Comparison of ENCODE assay signal across 8 cellular contexts in the genomic region with DNA sequence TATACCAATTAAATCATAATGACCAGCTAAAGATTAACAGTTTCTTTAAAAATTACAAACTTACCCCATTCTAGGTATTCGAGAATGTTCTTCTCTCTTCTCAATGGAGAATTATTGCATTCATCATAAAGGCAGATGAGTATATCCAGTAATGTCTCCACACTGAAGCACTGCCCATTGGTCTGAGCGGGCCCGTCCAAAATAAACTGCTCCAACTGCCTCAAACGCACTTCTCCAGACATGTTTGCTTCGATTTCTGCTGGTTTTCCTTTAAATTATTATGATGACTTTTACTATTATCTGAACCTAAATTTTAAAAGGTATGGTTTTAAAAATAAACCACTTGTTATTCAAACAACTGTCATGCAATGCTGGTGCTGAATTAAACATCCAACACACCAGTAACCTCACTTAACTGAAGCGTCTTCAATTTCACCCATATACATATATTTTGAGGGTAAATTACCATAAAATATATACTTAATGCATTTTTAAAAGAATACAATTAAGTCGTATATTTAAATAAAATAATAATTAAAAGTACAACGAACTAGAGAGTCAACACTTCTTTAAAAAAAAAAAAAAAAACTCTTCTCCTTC. TPM values are rescaled to one million over a fixed set of nuclear protein-coding genes. Genes with fewer than 3 reads are reported as not detected.
A peak's percentile ranks its signal among the peaks of the same experiment; 100 is the strongest.
DNase-seq lines count a peak whose midpoint lies in the region; ATAC-seq and TF ChIP-seq lines count a peak whose summit lies in the region.

No MANE protein-coding gene starts in this region.

- H3K27me3 ChIP-seq in Panc1 (ENCODE audit: control insufficient read depth, insufficient read depth, low read length) (no peaks in the 10 kb centered on the region), endocrine pancreas (ENCODE audit: control insufficient read depth, insufficient read depth, low read length) (no peaks in the 10 kb centered on the region)

- H3K27ac Mint-ChIP-seq in natural killer cell treated with Interleukin-12 subunit alpha and Interleukin-12 subunit beta and Interleukin-15 and Interleukin-18, amount 100 ng/mL, for 72 hours, result no peak overlapping the region

- H3K4me1 ChIP-seq in Panc1 (ENCODE audit: control insufficient read depth, insufficient read depth, low read length), result peaks cover 12% of the 10 kb centered on the region
- peaks cover 35% of the 10 kb centered on the region for H3K4me1 ChIP-seq in endocrine pancreas (ENCODE audit: control insufficient read depth, insufficient read depth, low read length)

- DNase-seq in NCI-H1694 treated with DMSO at 0.1 percent for 48 hours (lab: John Stamatoyannopoulos, UW), result peak; percentile 50
- no peak for DNase-seq in NCI-H1694 (lab: John Stamatoyannopoulos, UW)
- DNase-seq in Panc1 (ENCODE audit: low read depth, low spot score), result no peak
- no peak for DNase-seq in natural killer cell treated with Interleukin-12 subunit alpha and Interleukin-12 subunit beta and Interleukin-15 and Interleukin-18, amount 100 ng/mL, for 72 hours (ENCODE audit: low spot score)
- no peak for DNase-seq in ecto neural progenitor cell (ENCODE audit: low spot score)
- no peak for DNase-seq in SKM-1 (lab: John Stamatoyannopoulos, UW; ENCODE audit: unreplicated experiment)

- H3K27me3 Mint-ChIP-seq in natural killer cell treated with Interleukin-12 subunit alpha and Interleukin-12 subunit beta and Interleukin-15 and Interleukin-18, amount 100 ng/mL, for 72 hours, result peaks cover 21 to 45% of the 10 kb centered on the region in 2 donors

- CTCF ChIA-PET in Panc1 (lab: Charles Lee), result no interaction called here

- peaks cover 0 to 2% of the 10 kb centered on the region in 2 donors for H3K4me1 Mint-ChIP-seq in natural killer cell treated with Interleukin-12 subunit alpha and Interleukin-12 subunit beta and Interleukin-15 and Interleukin-18, amount 100 ng/mL, for 72 hours (ENCODE audit: low read depth in 2 of 2)

- in situ Hi-C loops in Panc1 (cut with HindIII; ENCODE audit: low pct_unique_long_range_greater_than_20kb, low sequenced_read_pairs), result no loop called here

- intact Hi-C loops in Panc1 (cut with micrococcal nuclease; ENCODE audit: unreplicated experiment), result loop anchor here (5.0 kb wide), 2 partner anchors 80 to 120 kb away; no protein-coding TSS in a partner anchor

- ATAC-seq in Panc1 (no peak), HG03571 (IDR thresholded peaks at IDR 0.05; ENCODE audit: unreplicated experiment) (no peak)
- no peak for ATAC-seq in natural killer cell treated with Interleukin-12 subunit alpha and Interleukin-12 subunit beta and Interleukin-15 and Interleukin-18, amount 100 ng/mL, for 72 hours

- POLR2A ChIA-PET in Panc1 (lab: Charles Lee), result interaction anchor here (0.6 kb wide), 1 partner anchor 1263 kb away, joined by 11 read pairs; no protein-coding TSS in a partner anchor

- H3K4me3 ChIP-seq in Panc1 (ENCODE audit: low read depth in 2 of 2, low read length in 2 of 2), result peak overlapping the region; percentile 92 to 97
- peak overlapping the region; percentile 97 for H3K4me3 ChIP-seq in endocrine pancreas (ENCODE audit: control insufficient read depth, insufficient read depth, low read length)

- peak overlapping the region; percentile 74 for H3K4me3 Mint-ChIP-seq in natural killer cell treated with Interleukin-12 subunit alpha and Interleukin-12 subunit beta and Interleukin-15 and Interleukin-18, amount 100 ng/mL, for 72 hours

- no peak for TF ChIP-seq CTCF in Panc1 (IDR thresholded peaks at IDR 0.05)

- H3K9ac ChIP-seq in endocrine pancreas (ENCODE audit: control insufficient read depth, insufficient read depth, low read length), result peak overlapping the region; percentile 60

- H3K9me3 Mint-ChIP-seq in natural killer cell treated with Interleukin-12 subunit alpha and Interleukin-12 subunit beta and Interleukin-15 and Interleukin-18, amount 100 ng/mL, for 72 hours, result no peaks in the 10 kb centered on the region

- TSS peak; percentile 75 for BruUV-seq in Panc1 (replicated peaks; lab: Mats Ljungman, UMichigan)

- H3K36me3 Mint-ChIP-seq in natural killer cell treated with Interleukin-12 subunit alpha and Interleukin-12 subunit beta and Interleukin-15 and Interleukin-18, amount 100 ng/mL, for 72 hours, result no peaks in the 10 kb centered on the region

- H3K9me3 ChIP-seq in Panc1 (ENCODE audit: control insufficient read depth, insufficient read depth, low read depth, low read length) (no peaks in the 10 kb centered on the region), endocrine pancreas (ENCODE audit: control insufficient read depth, low read length) (no peaks in the 10 kb centered on the region)

- peak overlapping the region; percentile 90 for H3K27ac ChIP-seq in Panc1 (ENCODE audit: low read length)

- H3K36me3 ChIP-seq in Panc1 (ENCODE audit: control insufficient read depth, insufficient read depth, low read length), result no peaks in the 10 kb centered on the region
- H3K36me3 ChIP-seq in endocrine pancreas (ENCODE audit: control insufficient read depth, insufficient read depth, low read length), result no peaks in the 10 kb centered on the region

RNA-seq across cellular contexts. Expression of a gene that starts 1.3 kb away (rescaled TPM):
- 32.8 TPM for total RNA-seq in Panc1 (2021; ENCODE audit: unreplicated experiment)
- polyA plus RNA-seq in Panc1 (2012; ENCODE audit: insufficient read length), result 14.1 TPM
- total RNA-seq in natural killer cell treated with Interleukin-12 subunit alpha and Interleukin-12 subunit beta and Interleukin-15 and Interleukin-18, amount 100 ng/mL, for 72 hours, result 1 to 10 TPM in 1 of 2 donors, under 1 TPM in 1; 0.64 to 2.8 TPM
